19 cellular contexts compared by ENCODE assay signal in genomic region chr5:6175172-6175855, GRCh38.
"Had no signal": no experiment of that assay in that cellular context is flagged by ENCODE, and none has a peak within 500 bp of the region (broad histone marks: within the 10 kb centered on the region; RNA-seq: fewer than 3 reads in every experiment).

No MANE protein-coding gene starts in this region.

- H3K27ac Mint-ChIP-seq: activated naive CD8-positive, alpha-beta T cell; naive B cell; stimulated activated naive CD8-positive, alpha-beta T cell treated with anti-CD3 and anti-CD28 coated beads, Interleukin-15, Interleukin-2, amounts not matched to agents 100 ng/mL and 50 ng/mL, for 24 hours had no signal

- H3K4me1 ChIP-seq: adrenal gland, lower lobe of right lung, right lobe of liver, thyroid gland had no signal

- H3K36me3 Mint-ChIP-seq: activated naive CD8-positive, alpha-beta T cell; naive B cell had no signal

- H3K27me3 ChIP-seq: adrenal gland, right lobe of liver, thyroid gland had no signal

- H3K9me3 ChIP-seq: adrenal gland, lower lobe of right lung, right lobe of liver, thyroid gland had no signal

- H3K27ac ChIP-seq: adrenal gland, coronary artery, lower lobe of right lung, right lobe of liver, skin epidermis, thyroid gland, WERI-Rb-1 had no signal

- H3K4me3 Mint-ChIP-seq: activated naive CD8-positive, alpha-beta T cell; naive B cell; stimulated activated naive CD8-positive, alpha-beta T cell treated with anti-CD3 and anti-CD28 coated beads, Interleukin-15, Interleukin-2, amounts not matched to agents 100 ng/mL and 50 ng/mL, for 24 hours had no signal

- H3K4me3 ChIP-seq: adrenal gland, coronary artery, lower lobe of right lung, right lobe of liver, skin epidermis, thyroid gland had no signal

- DNase-seq: activated CD4-positive, alpha-beta T cell treated with anti-CD3 and anti-CD28 coated beads for 1 hour; activated CD4-positive, alpha-beta T cell treated with anti-CD3 and anti-CD28 coated beads, Interleukin-2, amount 50 U/mL, for 1 hour; activated T-cell treated with anti-CD3 and anti-CD28 coated beads, Interleukin-2, amount 50 U/mL, for 1 hour; adrenal gland; central memory CD4-positive, alpha-beta T cell; foreskin fibroblast; lower lobe of right lung; mesendoderm; naive B cell; occipital lobe; right lobe of liver; stimulated activated CD4-positive, alpha-beta T cell treated with anti-CD3 and anti-CD28 coated beads, Interleukin-1b, Interleukin-23, amount 100 ng/mL, for 48 hours; thyroid gland; WERI-Rb-1 had no signal

- H3K4me1 Mint-ChIP-seq: naive B cell had no signal

- ATAC-seq: left lobe of liver, lower lobe of right lung had no signal

- H3K36me3 ChIP-seq: adrenal gland, lower lobe of right lung, right lobe of liver, thyroid gland, WERI-Rb-1 had no signal
